In genomic region chr9:81103597-81104471, GRCh38 we compare ENCODE assay signal across 14 cellular contexts.
A peak's percentile ranks its signal among the peaks of the same experiment; 100 is the strongest.
DNase-seq lines count a peak whose midpoint lies in the region; ATAC-seq and TF ChIP-seq lines count a peak whose summit lies in the region.
"Had no signal": no experiment of that assay in that cellular context is flagged by ENCODE, and none has a peak within 500 bp of the region (broad histone marks: within the 10 kb centered on the region; RNA-seq: fewer than 3 reads in every experiment).

No MANE protein-coding gene starts in this region.

- peak; percentile 31 for DNase-seq in GM03348 (ENCODE audit: low spot score)
- DNase-seq in NCI-H510A treated with DMSO at 0.1 percent for 48 hours (lab: John Stamatoyannopoulos, UW), result peak; percentile 77
- DNase-seq in endodermal cell, result no peak
- no peak for DNase-seq in neural progenitor cell (ENCODE audit: low spot score)
- no peak for DNase-seq in activated CD4-positive, alpha-beta T cell treated with anti-CD3 and anti-CD28 coated beads, Interleukin-2, amount 50 U/mL, for 1 hour
- no peak for DNase-seq in stimulated activated CD4-positive, alpha-beta T cell treated with anti-CD3 and anti-CD28 coated beads, Interleukin-1b, Interleukin-23, amount 100 ng/mL, for 48 hours
- no peak for DNase-seq in activated CD4-positive, alpha-beta T cell treated with anti-CD3 and anti-CD28 coated beads, Interleukin-2, amount 10 ng/mL, durations not matched to agents 7 days and 5 days
- DNase-seq: activated T-cell treated with anti-CD3 and anti-CD28 coated beads, Interleukin-2, amount 50 U/mL, for 24 hours; stimulated activated CD4-positive, alpha-beta T cell treated with anti-CD3 and anti-CD28 coated beads, Interleukin-4, amount 100 ng/mL, for 24 hours; substantia nigra had no signal

- peak overlapping the region; percentile 3 for H2AFZ ChIP-seq in neural progenitor cell (replicated peaks)

- H3K4me2 ChIP-seq in neural progenitor cell, result no peak overlapping the region

- peaks cover 8% of the 10 kb centered on the region for H3K4me1 Mint-ChIP-seq in endodermal cell
- peaks cover 2% of the 10 kb centered on the region for H3K4me1 Mint-ChIP-seq in neural progenitor cell
- H3K4me1 Mint-ChIP-seq in activated CD4-positive, alpha-beta T cell treated with anti-CD3 and anti-CD28 coated beads, Interleukin-2, amount 10 ng/mL, durations not matched to agents 7 days and 5 days, result no peaks in the 10 kb centered on the region

- H3K27me3 Mint-ChIP-seq in endodermal cell (ENCODE audit: insufficient read depth), result no peaks in the 10 kb centered on the region
- peaks cover 3% of the 10 kb centered on the region for H3K27me3 Mint-ChIP-seq in neural progenitor cell (ENCODE audit: insufficient read depth, low read depth)
- H3K27me3 Mint-ChIP-seq in activated CD4-positive, alpha-beta T cell treated with anti-CD3 and anti-CD28 coated beads, Interleukin-2, amount 10 ng/mL, durations not matched to agents 7 days and 5 days, result peaks cover 3% of the 10 kb centered on the region
- H3K27me3 Mint-ChIP-seq: activated T-cell treated with anti-CD3 and anti-CD28 coated beads, Interleukin-2, amount 50 U/mL, for 24 hours; natural killer cell treated with Interleukin-12 subunit alpha and Interleukin-12 subunit beta and Interleukin-15 and Interleukin-18, amount 100 ng/mL, for 72 hours had no signal

- H3K79me2 ChIP-seq in neural progenitor cell (ENCODE audit: low read depth), result no peaks in the 10 kb centered on the region

- H3K27ac ChIP-seq in endodermal cell (ENCODE audit: low read depth, low read length), result no peak overlapping the region
- H3K27ac ChIP-seq in neural progenitor cell, result no peak overlapping the region

- TF ChIP-seq CTCF in endodermal cell (conservative IDR thresholded peaks at IDR 0.05) (peak; percentile 61), neural progenitor cell (IDR thresholded peaks at IDR 0.05) (peak; percentile 36)

- 92 to 97% methylated on average over 5 to 10 of the region's 10 CpGs for WGBS in endodermal cell (ENCODE audit: insufficient coverage in 1 of 2, insufficient read length in 1 of 2), 2 experiments

- H3K36me3 ChIP-seq in endodermal cell (ENCODE audit: control insufficient read depth, insufficient read depth, low read length), result no peaks in the 10 kb centered on the region
- H3K36me3 ChIP-seq in neural progenitor cell, result no peaks in the 10 kb centered on the region

- H3K27ac Mint-ChIP-seq in endodermal cell (no peak overlapping the region), neural progenitor cell (no peak overlapping the region)
- no peak overlapping the region for H3K27ac Mint-ChIP-seq in activated CD4-positive, alpha-beta T cell treated with anti-CD3 and anti-CD28 coated beads, Interleukin-2, amount 10 ng/mL, durations not matched to agents 7 days and 5 days
- H3K27ac Mint-ChIP-seq: activated T-cell treated with anti-CD3 and anti-CD28 coated beads, Interleukin-2, amount 50 U/mL, for 24 hours; dendritic cell treated with granulocyte-macrophage colony-stimulating factor and Interleukin-4, amounts not matched to agents 40 ng/mL and 50 ng/mL, for 4 days; natural killer cell treated with Interleukin-12 subunit alpha and Interleukin-12 subunit beta and Interleukin-15 and Interleukin-18, amount 100 ng/mL, for 72 hours; T-helper 1 cell treated with Interleukin-12 subunit alpha and Interleukin-12 subunit beta and Interleukin-4 antibody, amounts not matched to agents 30 μg/mL and 1 μg/mL, for 36 hours had no signal

- no peaks in the 10 kb centered on the region for H4K20me1 ChIP-seq in neural progenitor cell (ENCODE audit: low read depth)

- H3K9ac ChIP-seq in endodermal cell (ENCODE audit: extremely low read depth, low read length, poor library complexity, severe bottlenecking) (no peak overlapping the region), neural progenitor cell (no peak overlapping the region)

- no peaks in the 10 kb centered on the region for H3K27me3 ChIP-seq in endodermal cell (ENCODE audit: control insufficient read depth, insufficient read depth, low read length, poor library complexity, severe bottlenecking)
- H3K27me3 ChIP-seq in neural progenitor cell, result no peaks in the 10 kb centered on the region

- CTCF ChIA-PET in activated CD4-positive, alpha-beta T cell treated with anti-CD3 and anti-CD28 coated beads, Interleukin-2, amount 10 ng/mL, durations not matched to agents 7 days and 5 days (lab: Charles Lee), result no interaction called here

- H3K36me3 Mint-ChIP-seq in endodermal cell (ENCODE audit: low read depth), result no peaks in the 10 kb centered on the region
- no peaks in the 10 kb centered on the region for H3K36me3 Mint-ChIP-seq in neural progenitor cell
- no peaks in the 10 kb centered on the region for H3K36me3 Mint-ChIP-seq in activated CD4-positive, alpha-beta T cell treated with anti-CD3 and anti-CD28 coated beads, Interleukin-2, amount 10 ng/mL, durations not matched to agents 7 days and 5 days (ENCODE audit: low read depth)
- H3K36me3 Mint-ChIP-seq: natural killer cell treated with Interleukin-12 subunit alpha and Interleukin-12 subunit beta and Interleukin-15 and Interleukin-18, amount 100 ng/mL, for 72 hours had no signal

- POLR2A ChIA-PET in activated CD4-positive, alpha-beta T cell treated with anti-CD3 and anti-CD28 coated beads, Interleukin-2, amount 10 ng/mL, durations not matched to agents 7 days and 5 days (lab: Charles Lee), result no interaction called here

- peaks cover 4% of the 10 kb centered on the region for H3K4me1 ChIP-seq in endodermal cell (ENCODE audit: control insufficient read depth, insufficient read depth, low read length)
- H3K4me1 ChIP-seq in neural progenitor cell, result peaks cover 6% of the 10 kb centered on the region

- no peak overlapping the region for H3K4me3 Mint-ChIP-seq in endodermal cell
- no peak overlapping the region for H3K4me3 Mint-ChIP-seq in neural progenitor cell
- no peak overlapping the region for H3K4me3 Mint-ChIP-seq in activated CD4-positive, alpha-beta T cell treated with anti-CD3 and anti-CD28 coated beads, Interleukin-2, amount 10 ng/mL, durations not matched to agents 7 days and 5 days
- H3K4me3 Mint-ChIP-seq: activated T-cell treated with anti-CD3 and anti-CD28 coated beads, Interleukin-2, amount 50 U/mL, for 24 hours; dendritic cell treated with granulocyte-macrophage colony-stimulating factor and Interleukin-4, amounts not matched to agents 40 ng/mL and 50 ng/mL, for 4 days; natural killer cell treated with Interleukin-12 subunit alpha and Interleukin-12 subunit beta and Interleukin-15 and Interleukin-18, amount 100 ng/mL, for 72 hours; T-helper 1 cell treated with Interleukin-12 subunit alpha and Interleukin-12 subunit beta and Interleukin-4 antibody, amounts not matched to agents 30 μg/mL and 1 μg/mL, for 36 hours had no signal

- H3K4me3 ChIP-seq in endodermal cell (ENCODE audit: low read length), result no peak overlapping the region
- H3K4me3 ChIP-seq in neural progenitor cell, result no peak overlapping the region

- ATAC-seq in GM18502 (IDR thresholded peaks at IDR 0.05; ENCODE audit: poor library complexity, unreplicated experiment), result no peak
- ATAC-seq: natural killer cell treated with Interleukin-12 subunit alpha and Interleukin-12 subunit beta and Interleukin-15 and Interleukin-18, amount 100 ng/mL, for 72 hours had no signal

- peaks cover 2% of the 10 kb centered on the region for H3K9me3 Mint-ChIP-seq in endodermal cell
- H3K9me3 Mint-ChIP-seq in neural progenitor cell, result peaks cover 12% of the 10 kb centered on the region
- H3K9me3 Mint-ChIP-seq in activated CD4-positive, alpha-beta T cell treated with anti-CD3 and anti-CD28 coated beads, Interleukin-2, amount 10 ng/mL, durations not matched to agents 7 days and 5 days, result no peaks in the 10 kb centered on the region

- H3K9me3 ChIP-seq in endodermal cell (ENCODE audit: control insufficient read depth, low read length) (no peaks in the 10 kb centered on the region), neural progenitor cell (ENCODE audit: low read depth) (no peaks in the 10 kb centered on the region)

- H3F3A ChIP-seq in neural progenitor cell (ENCODE audit: low read depth), result no peaks in the 10 kb centered on the region

Comparison
In these comparisons a context has a peak if more than half of its experiments do, and no peak if none do; other contexts are left out.
1. DNase-seq: peak in GM03348 (single experiment) and NCI-H510A treated with DMSO at 0.1 percent for 48 hours (single experiment); none in endodermal cell (single experiment), neural progenitor cell (single experiment), activated CD4-positive, alpha-beta T cell treated with anti-CD3 and anti-CD28 coated beads, Interleukin-2, amount 50 U/mL, for 1 hour (single experiment), stimulated activated CD4-positive, alpha-beta T cell treated with anti-CD3 and anti-CD28 coated beads, Interleukin-1b, Interleukin-23, amount 100 ng/mL, for 48 hours (single experiment) and activated CD4-positive, alpha-beta T cell treated with anti-CD3 and anti-CD28 coated beads, Interleukin-2, amount 10 ng/mL, durations not matched to agents 7 days and 5 days (single experiment).